ENCODE assay signal across 1 cellular context in the genomic region with DNA sequence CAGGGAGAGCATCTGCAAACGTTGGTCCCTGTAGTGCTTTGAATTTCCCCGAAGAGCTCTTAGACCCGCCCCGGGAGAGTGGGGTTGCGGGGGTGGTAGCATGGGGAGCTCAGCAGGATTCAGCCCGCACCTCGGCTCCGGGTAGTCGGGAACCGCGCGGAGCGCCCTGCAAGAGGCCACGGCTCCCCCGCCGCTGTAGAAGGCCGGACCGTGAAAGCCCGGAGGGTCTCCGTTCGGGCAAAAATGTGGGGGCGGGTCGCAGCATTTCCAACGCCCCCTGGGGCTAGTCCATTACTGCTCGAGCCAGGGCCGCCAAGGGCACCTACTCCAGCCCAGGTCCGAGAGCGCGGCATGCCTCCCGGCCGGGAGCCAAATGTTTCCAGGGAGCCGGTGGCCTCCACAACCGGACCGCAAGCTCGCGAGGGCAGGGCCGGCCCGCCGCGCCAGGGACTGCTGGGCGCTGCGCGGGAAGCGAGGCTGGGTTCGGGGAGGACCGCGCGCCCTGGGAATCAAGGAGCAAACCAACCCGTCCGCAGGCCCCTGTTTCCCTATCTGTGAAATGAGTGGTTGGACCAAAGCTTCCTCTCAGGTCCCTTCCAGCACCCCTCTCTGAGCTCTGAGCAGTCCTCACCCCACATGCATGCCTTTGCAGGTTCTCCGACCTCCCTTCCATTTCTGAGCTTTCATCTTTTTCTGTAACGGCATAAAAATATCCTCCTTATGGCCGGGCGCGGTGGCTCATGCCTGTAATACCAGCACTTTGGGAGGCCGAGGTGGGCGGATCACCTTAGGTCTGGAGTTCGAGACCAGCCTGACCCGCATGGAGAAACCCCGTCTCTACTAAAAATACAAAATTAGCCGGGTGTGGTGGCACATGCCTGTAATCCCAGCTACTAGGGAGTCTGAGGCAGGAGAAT.
TF ChIP-seq lines count a peak whose summit lies in the region.

No MANE protein-coding gene starts in this region.

TF ChIP-seq in K562, 482 proteins besides CTCF, POLR2A, EP300 and RAD21 (continued from another document and continues in another):
- TF ChIP-seq HDAC8 (tag; IDR thresholded peaks at IDR 0.05) (no peak), SPI1 (IDR thresholded peaks at IDR 0.05; ENCODE audit: borderline replicate concordance, low read depth, low read length) (no peak), SP1 (CRISPR knock-in tag; IDR thresholded peaks at IDR 0.05) (no peak; the same call in 1 of the 2 replicates), SIRT6 (IDR thresholded peaks at IDR 0.05; ENCODE audit: low read depth, low read length) (no peak), NCOR1 (IDR thresholded peaks at IDR 0.05) (no peak), EHMT2 (IDR thresholded peaks at IDR 0.05) (no peak), ZNF699 (CRISPR knock-in tag; IDR thresholded peaks at IDR 0.05; ENCODE audit: insufficient replicate concordance) (no peak), FOXJ3 (CRISPR knock-in tag; IDR thresholded peaks at IDR 0.05) (no peak), TAL1 (IDR thresholded peaks at IDR 0.05) (no peak), HNRNPL (IDR thresholded peaks at IDR 0.05; ENCODE audit: low read depth, low read length) (no peak), E2F1 (CRISPR knock-in tag; IDR thresholded peaks at IDR 0.05) (peak; percentile 68; the same call in 1 of the 2 replicates), RBM25 (IDR thresholded peaks at IDR 0.05; ENCODE audit: low read depth, low read length, severe bottlenecking) (no peak), ZNF785 (CRISPR knock-in tag; IDR thresholded peaks at IDR 0.05) (no peak), ZNF3 (CRISPR knock-in tag; IDR thresholded peaks at IDR 0.05) (no peak), HSF4 (CRISPR knock-in tag; IDR thresholded peaks at IDR 0.05; ENCODE audit: borderline replicate concordance) (no peak), ATF7 (IDR thresholded peaks at IDR 0.05) (0 out of 2 replicates have a peak, but pooled peaks have one; percentile 0), REST (CRISPR knock-in tag; IDR thresholded peaks at IDR 0.05; ENCODE audit: low read depth) (no peak), FOS (IDR thresholded peaks at IDR 0.05; ENCODE audit: extremely low read depth, insufficient read length) (no peak), NFYB (IDR thresholded peaks at IDR 0.05; ENCODE audit: extremely low read depth, insufficient read length) (no peak), PPARD (CRISPR knock-in tag; IDR thresholded peaks at IDR 0.05) (no peak), ESRRB (CRISPR knock-in tag; IDR thresholded peaks at IDR 0.05; ENCODE audit: borderline replicate concordance) (no peak), PML (IDR thresholded peaks at IDR 0.05; ENCODE audit: low read length) (no peak), NR2F6 (CRISPR knock-in tag; IDR thresholded peaks at IDR 0.05) (no peak), KLF13 (tag; IDR thresholded peaks at IDR 0.05; ENCODE audit: borderline replicate concordance, low read depth) (no peak), NR3C1 (CRISPR knock-in tag; IDR thresholded peaks at IDR 0.05) (no peak), ATF2 (CRISPR knock-in tag; IDR thresholded peaks at IDR 0.05) (no peak), PHF8 (IDR thresholded peaks at IDR 0.05; ENCODE audit: borderline replicate concordance, low read length) (peak; percentile 4; the same call in 1 of the 2 replicates), NCOA6 (IDR thresholded peaks at IDR 0.05) (no peak), ESRRA (IDR thresholded peaks at IDR 0.05; ENCODE audit: borderline replicate concordance, low read depth) (0 out of 2 replicates have a peak, but pooled peaks have one; percentile 3), ZNF586 (CRISPR knock-in tag; conservative IDR thresholded peaks at IDR 0.05) (no peak), JUND (IDR thresholded peaks at IDR 0.05; ENCODE audit: borderline replicate concordance, low read depth, low read length) (no peak), JUND (tag; IDR thresholded peaks at IDR 0.05; ENCODE audit: borderline replicate concordance, low read depth, low read length) (no peak), SRSF3 (IDR thresholded peaks at IDR 0.05; ENCODE audit: insufficient read depth, low read length) (no peak), YY1 (IDR thresholded peaks at IDR 0.05; ENCODE audit: borderline replicate concordance in 1 of 3, control insufficient read depth in 1 of 3, extremely low read depth in 1 of 3, insufficient read depth in 3 of 3, insufficient read length in 1 of 3, insufficient replicate concordance in 2 of 3, low read depth in 1 of 3, low read length in 2 of 3) (no peak), ZFP1 (CRISPR knock-in tag; IDR thresholded peaks at IDR 0.05) (no peak), ZBTB9 (CRISPR knock-in tag; IDR thresholded peaks at IDR 0.05) (peak; percentile 63; the same call in 1 of the 2 replicates), GTF3C2 (IDR thresholded peaks at IDR 0.05; ENCODE audit: borderline replicate concordance, extremely low read depth, insufficient read length) (no peak)
- TF ChIP-seq, protein P1, sequence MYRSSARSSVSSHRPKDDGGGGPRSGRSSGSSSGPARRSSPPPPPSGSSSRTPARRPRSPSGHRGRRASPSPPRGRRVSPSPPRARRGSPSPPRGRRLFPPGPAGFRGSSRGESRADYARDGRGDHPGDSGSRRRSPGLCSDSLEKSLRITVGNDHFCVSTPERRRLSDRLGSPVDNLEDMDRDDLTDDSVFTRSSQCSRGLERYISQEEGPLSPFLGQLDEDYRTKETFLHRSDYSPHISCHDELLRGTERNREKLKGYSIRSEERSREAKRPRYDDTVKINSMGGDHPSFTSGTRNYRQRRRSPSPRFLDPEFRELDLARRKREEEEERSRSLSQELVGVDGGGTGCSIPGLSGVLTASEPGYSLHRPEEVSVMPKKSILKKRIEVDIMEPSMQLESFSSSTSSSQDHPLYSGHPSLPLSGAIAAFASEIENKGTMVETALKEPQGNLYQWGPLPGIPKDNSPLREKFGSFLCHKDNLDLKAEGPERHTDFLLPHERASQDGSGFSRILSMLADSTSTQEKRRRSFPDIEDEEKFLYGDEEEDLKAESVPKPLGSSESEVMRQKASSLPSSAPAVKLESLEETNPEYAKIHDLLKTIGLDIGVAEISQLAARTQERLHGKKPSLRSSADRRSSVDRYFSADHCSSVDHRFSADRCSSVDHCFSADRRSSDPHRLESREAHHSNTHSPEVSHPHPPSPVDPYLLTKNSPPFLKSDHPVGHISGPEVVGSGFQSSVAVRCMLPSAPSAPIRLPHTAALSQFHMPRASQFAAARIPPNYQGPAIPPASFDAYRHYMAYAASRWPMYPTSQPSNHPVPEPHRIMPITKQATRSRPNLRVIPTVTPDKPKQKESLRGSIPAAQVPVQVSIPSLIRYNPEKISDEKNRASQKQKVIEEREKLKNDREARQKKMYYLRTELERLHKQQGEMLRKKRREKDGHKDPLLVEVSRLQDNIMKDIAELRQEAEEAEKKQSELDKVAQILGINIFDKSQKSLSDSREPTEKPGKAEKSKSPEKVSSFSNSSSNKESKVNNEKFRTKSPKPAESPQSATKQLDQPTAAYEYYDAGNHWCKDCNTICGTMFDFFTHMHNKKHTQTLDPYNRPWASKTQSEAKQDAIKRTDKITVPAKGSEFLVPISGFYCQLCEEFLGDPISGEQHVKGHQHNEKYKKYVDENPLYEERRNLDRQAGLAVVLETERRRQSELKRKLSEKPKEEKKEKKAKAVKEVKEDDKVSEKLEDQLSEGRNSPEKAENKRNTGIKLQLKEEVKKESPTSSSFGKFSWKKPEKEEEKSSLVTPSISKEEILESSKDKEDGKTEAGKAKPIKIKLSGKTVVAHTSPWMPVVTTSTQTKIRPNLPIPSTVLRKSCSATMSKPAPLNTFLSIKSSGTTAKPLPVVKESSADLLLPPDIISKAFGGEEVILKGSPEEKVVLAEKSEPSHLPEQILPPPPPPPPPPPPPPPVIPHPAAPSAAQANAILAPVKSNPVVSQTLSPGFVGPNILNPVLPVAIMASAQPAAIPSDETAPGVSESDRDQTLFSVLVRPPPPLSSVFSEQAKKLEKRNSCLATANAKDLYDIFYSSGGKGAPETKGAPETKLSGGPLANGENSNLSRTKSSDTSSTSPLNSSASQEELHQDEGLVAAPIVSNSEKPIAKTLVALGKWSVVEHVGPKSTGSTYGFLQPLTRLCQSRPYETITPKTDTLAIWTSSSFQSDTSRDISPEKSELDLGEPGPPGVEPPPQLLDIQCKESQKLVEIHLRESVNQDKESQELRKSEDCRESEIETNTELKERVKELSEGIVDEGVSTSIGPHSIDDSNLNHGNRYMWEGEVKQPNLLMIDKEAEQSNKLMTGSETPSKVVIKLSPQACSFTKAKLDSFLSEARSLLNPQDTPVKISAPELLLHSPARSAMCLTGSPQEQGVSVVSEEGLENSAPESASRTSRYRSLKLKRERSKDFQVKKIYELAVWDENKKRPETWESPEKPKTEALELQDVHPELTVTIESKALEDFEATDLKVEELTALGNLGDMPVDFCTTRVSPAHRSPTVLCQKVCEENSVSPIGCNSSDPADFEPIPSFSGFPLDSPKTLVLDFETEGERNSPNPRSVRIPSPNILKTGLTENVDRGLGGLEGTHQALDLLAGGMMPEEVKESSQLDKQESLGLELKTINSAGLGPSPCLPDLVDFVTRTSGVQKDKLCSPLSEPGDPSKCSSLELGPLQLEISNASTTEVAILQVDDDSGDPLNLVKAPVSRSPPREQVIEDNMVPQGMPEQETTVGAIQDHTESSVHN (IDR thresholded peaks at IDR 0.05; ENCODE audit: borderline replicate concordance in 1 of 2, low read depth in 1 of 2), result no peak
